16 cellular contexts compared by ENCODE assay signal in genomic region chr7:79293655-79294142, GRCh38.
DNase-seq lines count a peak whose midpoint lies in the region; ATAC-seq and TF ChIP-seq lines count a peak whose summit lies in the region.
"Had no signal": no experiment of that assay in that cellular context is flagged by ENCODE, and none has a peak within 500 bp of the region (broad histone marks: within the 10 kb centered on the region; RNA-seq: fewer than 3 reads in every experiment).

No MANE protein-coding gene starts in this region.

- CTCF ChIA-PET in PC-9 (lab: Charles Lee): no interaction called here

- no peaks in the 10 kb centered on the region for H3K27me3 ChIP-seq in PC-9 (ENCODE audit: insufficient read depth, low read depth)
- no peaks in the 10 kb centered on the region for H3K27me3 ChIP-seq in upper lobe of right lung
- H3K27me3 ChIP-seq: right atrium auricular region had no signal

- intact Hi-C loops in PC-9 (cut with micrococcal nuclease; ENCODE audit: unreplicated experiment) (loop anchor here (5.0 to 10.0 kb wide), 2 partner anchors 581 to 724 kb away; no protein-coding TSS in a partner anchor), upper lobe of right lung (cut with DNase I) (no loop called here)

- H3K79me2 ChIP-seq in PC-9 (ENCODE audit: low read depth): no peaks in the 10 kb centered on the region

- TF ChIP-seq CTCF in PC-9 (conservative IDR thresholded peaks at IDR 0.05): no peak
- TF ChIP-seq CTCF in fibroblast of pulmonary artery (IDR thresholded peaks at IDR 0.05; ENCODE audit: low read length, missing control alignments): no peak
- TF ChIP-seq CTCF in upper lobe of right lung (IDR thresholded peaks at IDR 0.05): no peak

- H3K4me1 ChIP-seq in PC-9 (replicated peaks; ENCODE audit: insufficient read depth): no peaks in the 10 kb centered on the region
- H3K4me1 ChIP-seq in upper lobe of right lung: no peaks in the 10 kb centered on the region
- H3K4me1 ChIP-seq: right atrium auricular region had no signal

- H3K4me3 ChIP-seq in PC-9: no peak overlapping the region
- no peak overlapping the region for H3K4me3 ChIP-seq in fibroblast of pulmonary artery (replicated peaks; ENCODE audit: low read depth, low read length)
- H3K4me3 ChIP-seq in upper lobe of right lung: no peak overlapping the region
- H3K4me3 ChIP-seq: right atrium auricular region had no signal

- no peak overlapping the region for H2AFZ ChIP-seq in PC-9

- POLR2A ChIA-PET in PC-9 (lab: Charles Lee; ENCODE audit: unreplicated experiment): interaction anchor here (0.7 kb wide), 1 partner anchor 1282 kb away, joined by 4 read pairs; no protein-coding TSS in a partner anchor

- no peaks in the 10 kb centered on the region for H3K9me3 ChIP-seq in PC-9 (ENCODE audit: insufficient read depth, low read depth)
- no peaks in the 10 kb centered on the region for H3K9me3 ChIP-seq in upper lobe of right lung
- H3K9me3 ChIP-seq: right atrium auricular region had no signal

- H3K27ac ChIP-seq in PC-9 (no peak overlapping the region), upper lobe of right lung (no peak overlapping the region)
- H3K27ac ChIP-seq: right atrium auricular region had no signal

- H3F3A ChIP-seq in PC-9 (ENCODE audit: insufficient read depth, low read depth): no peaks in the 10 kb centered on the region

- DNase-seq in NCI-H1417 (lab: John Stamatoyannopoulos, UW) (peak; percentile 15 to 74 (median 36)), NCI-H1417 treated with DMSO at 0.1 percent for 48 hours (lab: John Stamatoyannopoulos, UW) (no peak), PC-9 (peak; percentile 44 to 67), fibroblast of pulmonary artery (ENCODE audit: low read depth) (peak; percentile 21), upper lobe of right lung (peak; percentile 54), AG08396 (ENCODE audit: low spot score) (no peak), medulla oblongata (ENCODE audit: extremely low spot score) (no peak)
- DNase-seq: 8988T; activated naive CD4-positive, alpha-beta T cell treated with anti-CD3 and anti-CD28 coated beads, Interleukin-2, amount 10 ng/mL, durations not matched to agents 7 days and 5 days; H7; kidney; NCI-H1694; T1000 had no signal

- H3K4me2 ChIP-seq in PC-9: no peak overlapping the region

- H3K36me3 ChIP-seq in PC-9 (ENCODE audit: low read depth): no peaks in the 10 kb centered on the region
- no peaks in the 10 kb centered on the region for H3K36me3 ChIP-seq in upper lobe of right lung
- H3K36me3 ChIP-seq: right atrium auricular region had no signal

- no peaks in the 10 kb centered on the region for H3K9me2 ChIP-seq in PC-9 (ENCODE audit: insufficient read depth)

- H4K20me1 ChIP-seq in PC-9 (ENCODE audit: insufficient read depth): no peaks in the 10 kb centered on the region

- no TSS peak for BruUV-seq in PC-9 (replicated peaks; lab: Mats Ljungman, UMichigan)

- peak; percentile 97 for ATAC-seq in upper lobe of right lung
- ATAC-seq in GM19397 (IDR thresholded peaks at IDR 0.05; ENCODE audit: unreplicated experiment): no peak
- ATAC-seq: natural killer cell treated with Interleukin-12 subunit alpha and Interleukin-12 subunit beta and Interleukin-15 and Interleukin-18, amount 100 ng/mL, for 72 hours had no signal

Comparison
In these comparisons a context has a peak if more than half of its experiments do, and no peak if none do; other contexts are left out.
1. DNase-seq: peak in NCI-H1417 (3 of 3), PC-9 (2 of 2), fibroblast of pulmonary artery (single experiment) and upper lobe of right lung (single experiment); none in NCI-H1417 treated with DMSO at 0.1 percent for 48 hours (single experiment), AG08396 (single experiment) and medulla oblongata (single experiment).